ENCODE assay signal across 25 cellular contexts in genomic region chr3:173241727-173242126, GRCh38.
"Had no signal": no experiment of that assay in that cellular context is flagged by ENCODE, and none has a peak within 500 bp of the region (broad histone marks: within the 10 kb centered on the region; RNA-seq: fewer than 3 reads in every experiment).

No MANE protein-coding gene starts in this region.

- H3K9me3 ChIP-seq: left lung, lower lobe of right lung, mucosa of descending colon, ovary, prostate gland, spleen, tibial nerve, upper lobe of left lung, vagina had no signal

- H3K36me3 ChIP-seq: left lung, lower lobe of right lung, ovary, prostate gland, spleen, tibial nerve, upper lobe of left lung, vagina had no signal

- FAIRE-seq: keratinocyte had no signal

- ATAC-seq: left colon; left lung; lower lobe of right lung; mucosa of descending colon; naive thymus-derived CD4-positive, alpha-beta T cell; natural killer cell treated with Interleukin-12 subunit alpha and Interleukin-12 subunit beta and Interleukin-15 and Interleukin-18, amount 100 ng/mL, for 72 hours; right cardiac atrium; sciatic nerve; stimulated activated effector memory CD8-positive, alpha-beta T cell treated with anti-CD3 and anti-CD28 coated beads, Interleukin-12 subunit alpha, Interleukin-12 subunit beta, amount 100 ng/mL, for 72 hours had no signal

- H3K4me1 ChIP-seq: left lung, lower lobe of right lung, prostate gland, spleen, tibial nerve, upper lobe of left lung, vagina had no signal

- H3K27ac ChIP-seq: left lung, lower lobe of right lung, ovary, prostate gland, skin epidermis, spleen, tibial nerve, upper lobe of left lung, vagina had no signal

- H3K27me3 ChIP-seq: left lung, spleen, tibial nerve, upper lobe of left lung, vagina had no signal

- H3K4me3 ChIP-seq: left lung, lower lobe of right lung, mucosa of descending colon, ovary, prostate gland, skin epidermis, spleen, tibial nerve, upper lobe of left lung, vagina had no signal

- DNase-seq: hippocampal formation; left colon; left lung; lower lobe of right lung; mammary epithelial cell; mesendoderm; midbrain; mucosa of descending colon; naive thymus-derived CD4-positive, alpha-beta T cell; ovary; posterior cingulate gyrus; retina; right cardiac atrium; spleen; stimulated activated CD4-positive, alpha-beta T cell treated with anti-CD3 and anti-CD28 coated beads, Interleukin-4, amount 100 ng/mL, for 24 hours; stimulated activated naive CD4-positive, alpha-beta T cell; upper lobe of left lung had no signal
